Comparison of ENCODE assay signal across 10 cellular contexts in the genomic region with DNA sequence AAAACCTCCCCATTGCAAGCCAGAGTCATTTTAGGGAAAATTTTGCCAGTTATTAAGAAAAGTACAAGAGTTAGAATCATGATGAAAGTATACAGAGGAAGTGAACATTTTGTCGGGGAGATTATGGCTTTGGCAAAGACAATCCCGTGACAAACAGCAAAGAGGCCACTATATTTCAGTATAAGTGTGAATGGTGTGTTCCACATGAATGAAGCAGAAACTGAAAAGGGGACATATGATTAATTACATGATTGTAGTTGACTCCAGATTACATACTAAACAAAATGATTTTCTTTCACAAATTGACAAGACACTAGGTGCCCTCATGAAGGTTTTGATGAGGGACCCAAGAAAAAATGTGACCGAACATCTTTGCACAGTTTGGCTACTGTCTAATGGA. TPM values are rescaled to one million over a fixed set of nuclear protein-coding genes. Genes with fewer than 3 reads are reported as not detected.
DNase-seq lines count a peak whose midpoint lies in the region; ATAC-seq and TF ChIP-seq lines count a peak whose summit lies in the region.
"Had no signal": no experiment of that assay in that cellular context is flagged by ENCODE, and none has a peak within 500 bp of the region (broad histone marks: within the 10 kb centered on the region; RNA-seq: fewer than 3 reads in every experiment).

No MANE protein-coding gene starts in this region.

- DNase-seq in natural killer cell treated with Interleukin-12 subunit alpha and Interleukin-12 subunit beta and Interleukin-15 and Interleukin-18, amount 100 ng/mL, for 72 hours (ENCODE audit: low spot score): no peak
- DNase-seq in natural killer cell (no peak), substantia nigra (lab: John Stamatoyannopoulos, UW) (no peak), DMS153 treated with DMSO at 0.1 percent for 48 hours (lab: John Stamatoyannopoulos, UW; ENCODE audit: unreplicated experiment) (no peak), NCI-H2171 (lab: John Stamatoyannopoulos, UW) (no peak)
- no peak for DNase-seq in stimulated activated naive CD8-positive, alpha-beta T cell treated with anti-CD3 and anti-CD28 coated beads, Interleukin-15, amount 100 ng/mL, for 72 hours
- DNase-seq: AML-193, NCI-H1417 treated with DMSO at 0.1 percent for 48 hours had no signal

- peak overlapping the region; percentile 11 to 60 for H3K27ac Mint-ChIP-seq in natural killer cell treated with Interleukin-12 subunit alpha and Interleukin-12 subunit beta and Interleukin-15 and Interleukin-18, amount 100 ng/mL, for 72 hours
- no peak overlapping the region for H3K27ac Mint-ChIP-seq in natural killer cell
- peak overlapping the region in 1 of 2 donors; percentile 28 for H3K27ac Mint-ChIP-seq in stimulated activated naive CD8-positive, alpha-beta T cell treated with anti-CD3 and anti-CD28 coated beads, Interleukin-15, amount 100 ng/mL, for 72 hours

- peak overlapping the region; percentile 25 for H3K4me3 Mint-ChIP-seq in natural killer cell treated with Interleukin-12 subunit alpha and Interleukin-12 subunit beta and Interleukin-15 and Interleukin-18, amount 100 ng/mL, for 72 hours
- H3K4me3 Mint-ChIP-seq in natural killer cell: no peak overlapping the region
- no peak overlapping the region for H3K4me3 Mint-ChIP-seq in stimulated activated naive CD8-positive, alpha-beta T cell treated with anti-CD3 and anti-CD28 coated beads, Interleukin-15, amount 100 ng/mL, for 72 hours

- no peak overlapping the region for H3K27ac ChIP-seq in substantia nigra (ENCODE audit: low read depth, low read length, poor library complexity, severe bottlenecking)

- peaks cover 18 to 34% of the 10 kb centered on the region in 2 donors for H3K4me1 Mint-ChIP-seq in natural killer cell treated with Interleukin-12 subunit alpha and Interleukin-12 subunit beta and Interleukin-15 and Interleukin-18, amount 100 ng/mL, for 72 hours (ENCODE audit: low read depth in 2 of 2)
- peaks cover 7 to 21% of the 10 kb centered on the region in 2 donors for H3K4me1 Mint-ChIP-seq in natural killer cell
- H3K4me1 Mint-ChIP-seq in stimulated activated naive CD8-positive, alpha-beta T cell treated with anti-CD3 and anti-CD28 coated beads, Interleukin-15, amount 100 ng/mL, for 72 hours: peaks cover 60% of the 10 kb centered on the region

- no peaks in the 10 kb centered on the region for H3K27me3 Mint-ChIP-seq in natural killer cell treated with Interleukin-12 subunit alpha and Interleukin-12 subunit beta and Interleukin-15 and Interleukin-18, amount 100 ng/mL, for 72 hours
- H3K27me3 Mint-ChIP-seq in natural killer cell (ENCODE audit: low read depth in 2 of 2): no peaks in the 10 kb centered on the region
- H3K27me3 Mint-ChIP-seq in stimulated activated naive CD8-positive, alpha-beta T cell treated with anti-CD3 and anti-CD28 coated beads, Interleukin-15, amount 100 ng/mL, for 72 hours: no peaks in the 10 kb centered on the region

- peak in 1 of 2 donors; percentile 69 for ATAC-seq in natural killer cell treated with Interleukin-12 subunit alpha and Interleukin-12 subunit beta and Interleukin-15 and Interleukin-18, amount 100 ng/mL, for 72 hours
- no peak for ATAC-seq in natural killer cell
- peak; percentile 61 for ATAC-seq in GM21723 (IDR thresholded peaks at IDR 0.05; ENCODE audit: unreplicated experiment)
- ATAC-seq in HG03280 (IDR thresholded peaks at IDR 0.05; ENCODE audit: unreplicated experiment): peak; percentile 47
- ATAC-seq in stimulated activated naive CD8-positive, alpha-beta T cell treated with anti-CD3 and anti-CD28 coated beads, Interleukin-15, amount 100 ng/mL, for 72 hours: peak; percentile 76

- TF ChIP-seq CTCF in natural killer cell (IDR thresholded peaks at IDR 0.05): no peak

- H3K36me3 Mint-ChIP-seq in natural killer cell treated with Interleukin-12 subunit alpha and Interleukin-12 subunit beta and Interleukin-15 and Interleukin-18, amount 100 ng/mL, for 72 hours: peaks cover 54% of the 10 kb centered on the region
- peaks cover 42% of the 10 kb centered on the region for H3K36me3 Mint-ChIP-seq in natural killer cell

- intact Hi-C loops in natural killer cell (cut with micrococcal nuclease): no loop called here

- peaks cover 6% of the 10 kb centered on the region for H3K9me3 Mint-ChIP-seq in natural killer cell treated with Interleukin-12 subunit alpha and Interleukin-12 subunit beta and Interleukin-15 and Interleukin-18, amount 100 ng/mL, for 72 hours
- H3K9me3 Mint-ChIP-seq in natural killer cell: peaks cover 0 to 3% of the 10 kb centered on the region in 2 donors
- peaks cover 28 to 37% of the 10 kb centered on the region in 2 donors for H3K9me3 Mint-ChIP-seq in stimulated activated naive CD8-positive, alpha-beta T cell treated with anti-CD3 and anti-CD28 coated beads, Interleukin-15, amount 100 ng/mL, for 72 hours

RNA-seq across cellular contexts. Expression of a gene that starts 42.0 kb away (rescaled TPM):
- total RNA-seq in natural killer cell treated with Interleukin-12 subunit alpha and Interleukin-12 subunit beta and Interleukin-15 and Interleukin-18, amount 100 ng/mL, for 72 hours: 10 to 100 TPM; 55.3 to 67.9 TPM
- 10 to 100 TPM; 69.1 to 89.9 (median 77.4) TPM for total RNA-seq in natural killer cell

RNA-seq across cellular contexts. Expression of a gene that starts 47.8 kb away (rescaled TPM):
- total RNA-seq in natural killer cell treated with Interleukin-12 subunit alpha and Interleukin-12 subunit beta and Interleukin-15 and Interleukin-18, amount 100 ng/mL, for 72 hours: 10 to 100 TPM; 71.5 to 85.8 TPM
- 100 to 1,000 TPM in 1 of 3 donors, 10 to 100 TPM in 2; 92.7 to 132 (median 97.9) TPM for total RNA-seq in natural killer cell

RNA-seq across cellular contexts. Expression of a gene that starts 59.4 kb away (rescaled TPM):
- 10 to 100 TPM; 36.8 to 54.0 TPM for total RNA-seq in natural killer cell treated with Interleukin-12 subunit alpha and Interleukin-12 subunit beta and Interleukin-15 and Interleukin-18, amount 100 ng/mL, for 72 hours
- total RNA-seq in natural killer cell: 10 to 100 TPM; 58.4 to 92.6 (median 73.4) TPM

Comparison
In these comparisons a context has a peak if more than half of its experiments do, and no peak if none do; other contexts are left out.
1. H3K27ac Mint-ChIP-seq: peak in natural killer cell treated with Interleukin-12 subunit alpha and Interleukin-12 subunit beta and Interleukin-15 and Interleukin-18, amount 100 ng/mL, for 72 hours (2 of 2); none in natural killer cell (0 of 2).
2. ATAC-seq: peak in GM21723 (single experiment), HG03280 (single experiment) and stimulated activated naive CD8-positive, alpha-beta T cell treated with anti-CD3 and anti-CD28 coated beads, Interleukin-15, amount 100 ng/mL, for 72 hours (single experiment); none in natural killer cell (0 of 3).